ENCODE assay signal across 26 cellular contexts in genomic region chr9:18325337-18326011, GRCh38.
"Had no signal": no experiment of that assay in that cellular context is flagged by ENCODE, and none has a peak within 500 bp of the region (broad histone marks: within the 10 kb centered on the region; RNA-seq: fewer than 3 reads in every experiment).

No MANE protein-coding gene starts in this region.

- DNase-seq: activated CD4-positive, alpha-beta T cell treated with anti-CD3 and anti-CD28 coated beads, Interleukin-2, amount 10 ng/mL, durations not matched to agents 7 days and 5 days; activated CD4-positive, CD25-positive, alpha-beta regulatory T cell treated with anti-CD3 and anti-CD28 coated beads, Interleukin-2, amount 50 U/mL, for 72 hours; activated CD8-positive, alpha-beta T cell treated with anti-CD3 and anti-CD28 coated beads, Interleukin-2, amount 10 ng/mL, durations not matched to agents 7 days and 5 days; activated gamma-delta T cell; aorta; brain microvascular endothelial cell; caudate nucleus; effector CD4-positive, alpha-beta T cell; immature natural killer cell; left lung; naive thymus-derived CD4-positive, alpha-beta T cell; retina; sigmoid colon; spleen; stomach had no signal

- H3K27me3 ChIP-seq: brain microvascular endothelial cell, left lung, neural progenitor cell, sigmoid colon, spleen, stomach, suprapubic skin, tibial nerve had no signal

- H3K4me3 ChIP-seq: left lung, lung, neural progenitor cell, sigmoid colon, spleen, stomach, suprapubic skin, tibial nerve had no signal

- H3K27ac Mint-ChIP-seq: activated CD4-positive, alpha-beta T cell treated with anti-CD3 and anti-CD28 coated beads, Interleukin-2, amount 10 ng/mL, durations not matched to agents 7 days and 5 days; activated CD8-positive, alpha-beta T cell treated with anti-CD3 and anti-CD28 coated beads, Interleukin-2, amount 10 ng/mL, durations not matched to agents 7 days and 5 days; activated T-helper 1 cell treated with anti-CD3 and anti-CD28 coated beads, Interleukin-12 subunit alpha, Interleukin-12 subunit beta, Interleukin-2, Interleukin-4 antibody, amounts not matched to agents 30 ng/mL and 10 ng/mL and 1 ng/mL, durations not matched to agents 14 hours and 24 hours and 36 hours; dendritic cell treated with granulocyte-macrophage colony-stimulating factor and Interleukin-4, amounts not matched to agents 40 ng/mL and 50 ng/mL, for 4 days; immature natural killer cell; naive thymus-derived CD4-positive, alpha-beta T cell; neural progenitor cell; progenitor cell of endocrine pancreas had no signal

- H2AFZ ChIP-seq: neural progenitor cell had no signal

- H3K9me3 ChIP-seq: left lung, sigmoid colon, stomach, suprapubic skin, tibial nerve had no signal

- H3K9me3 Mint-ChIP-seq: activated CD4-positive, alpha-beta T cell treated with anti-CD3 and anti-CD28 coated beads, Interleukin-2, amount 10 ng/mL, durations not matched to agents 7 days and 5 days; activated naive CD4-positive, alpha-beta T cell treated with anti-CD3 and anti-CD28 coated beads, Interleukin-2, amount 50 U/mL, for 24 hours; activated T-helper 1 cell treated with anti-CD3 and anti-CD28 coated beads, Interleukin-12 subunit alpha, Interleukin-12 subunit beta, Interleukin-2, Interleukin-4 antibody, amounts not matched to agents 30 ng/mL and 10 ng/mL and 1 ng/mL, durations not matched to agents 14 hours and 24 hours and 36 hours; dendritic cell treated with granulocyte-macrophage colony-stimulating factor and Interleukin-4, amounts not matched to agents 40 ng/mL and 50 ng/mL, for 4 days; neural progenitor cell had no signal

- H3K27ac ChIP-seq: brain microvascular endothelial cell, left lung, neural progenitor cell, sigmoid colon, spleen, stomach, suprapubic skin, tibial nerve, VCaP had no signal

- H3K4me1 ChIP-seq: left lung, neural progenitor cell, spleen, suprapubic skin, tibial nerve had no signal

- H3K4me3 Mint-ChIP-seq: activated CD4-positive, alpha-beta T cell treated with anti-CD3 and anti-CD28 coated beads, Interleukin-2, amount 10 ng/mL, durations not matched to agents 7 days and 5 days; activated CD8-positive, alpha-beta T cell treated with anti-CD3 and anti-CD28 coated beads, Interleukin-2, amount 10 ng/mL, durations not matched to agents 7 days and 5 days; activated naive CD4-positive, alpha-beta T cell treated with anti-CD3 and anti-CD28 coated beads, Interleukin-2, amount 50 U/mL, for 24 hours; activated T-helper 1 cell treated with anti-CD3 and anti-CD28 coated beads, Interleukin-12 subunit alpha, Interleukin-12 subunit beta, Interleukin-2, Interleukin-4 antibody, amounts not matched to agents 30 ng/mL and 10 ng/mL and 1 ng/mL, durations not matched to agents 14 hours and 24 hours and 36 hours; dendritic cell treated with granulocyte-macrophage colony-stimulating factor and Interleukin-4, amounts not matched to agents 40 ng/mL and 50 ng/mL, for 4 days; immature natural killer cell; naive thymus-derived CD4-positive, alpha-beta T cell; neural progenitor cell had no signal

- H3K4me2 ChIP-seq: neural progenitor cell had no signal

- H3K4me1 Mint-ChIP-seq: activated CD4-positive, alpha-beta T cell treated with anti-CD3 and anti-CD28 coated beads, Interleukin-2, amount 10 ng/mL, durations not matched to agents 7 days and 5 days; activated naive CD4-positive, alpha-beta T cell treated with anti-CD3 and anti-CD28 coated beads, Interleukin-2, amount 50 U/mL, for 24 hours; immature natural killer cell; naive thymus-derived CD4-positive, alpha-beta T cell; neural progenitor cell had no signal

- H3K36me3 ChIP-seq: brain microvascular endothelial cell, left lung, neural progenitor cell, sigmoid colon, spleen, stomach, suprapubic skin, tibial nerve had no signal

- H3K36me3 Mint-ChIP-seq: activated naive CD4-positive, alpha-beta T cell treated with anti-CD3 and anti-CD28 coated beads, Interleukin-2, amount 50 U/mL, for 24 hours; immature natural killer cell; naive thymus-derived CD4-positive, alpha-beta T cell; neural progenitor cell had no signal

- H3K27me3 Mint-ChIP-seq: dendritic cell treated with granulocyte-macrophage colony-stimulating factor and Interleukin-4, amounts not matched to agents 40 ng/mL and 50 ng/mL, for 4 days; progenitor cell of endocrine pancreas had no signal

- FAIRE-seq: endometrium, urothelium cell line had no signal

- H3K9ac ChIP-seq: neural progenitor cell had no signal

- ATAC-seq: activated CD8-positive, alpha-beta T cell treated with anti-CD3 and anti-CD28 coated beads, Interleukin-2, amount 10 ng/mL, durations not matched to agents 7 days and 5 days; left lung; naive thymus-derived CD4-positive, alpha-beta T cell had no signal
